ENCODE assay signal across 26 cellular contexts in genomic region chr7:35818513-35818912, GRCh38. TPM values are rescaled to one million over a fixed set of nuclear protein-coding genes. Genes with fewer than 3 reads are reported as not detected.
A peak's percentile ranks its signal among the peaks of the same experiment; 100 is the strongest.
DNase-seq lines count a peak whose midpoint lies in the region; ATAC-seq and TF ChIP-seq lines count a peak whose summit lies in the region.
"Had no signal": no experiment of that assay in that cellular context is flagged by ENCODE, and none has a peak within 500 bp of the region (broad histone marks: within the 10 kb centered on the region; RNA-seq: fewer than 3 reads in every experiment).

No MANE protein-coding gene starts in this region.

- H3K4me2 ChIP-seq in SK-N-SH: no peak overlapping the region
- H3K4me2 ChIP-seq: BLaER1, hepatocyte had no signal

- H3K9me3 ChIP-seq in BE2C (peaks cover 4% of the 10 kb centered on the region; the same call in 1 of the 2 replicates), SK-N-SH (peaks cover 9% of the 10 kb centered on the region; the same call in 1 of the 2 replicates)

- H3K4me3 Mint-ChIP-seq in activated CD4-positive, alpha-beta T cell treated with anti-CD3 and anti-CD28 coated beads, Interleukin-2, amount 10 ng/mL, durations not matched to agents 24 days and 14 days: peak overlapping the region; percentile 48
- peak overlapping the region in 1 of 3 donors; percentile 54 for H3K4me3 Mint-ChIP-seq in T-cell
- H3K4me3 Mint-ChIP-seq in central memory CD8-positive, alpha-beta T cell: peak overlapping the region; percentile 46
- peak overlapping the region; percentile 47 for H3K4me3 Mint-ChIP-seq in stimulated activated memory B cell treated with anti-CD40 and anti-IgM and Interleukin-4, amounts not matched to agents 10 μg/mL and 1 μg/mL and 100 μg/mL, for 72 hours

- H3K9ac ChIP-seq in SK-N-SH: no peak overlapping the region
- H3K9ac ChIP-seq: BLaER1 had no signal

- H3K36me3 ChIP-seq in BE2C (peaks cover 3% of the 10 kb centered on the region), SK-N-SH (replicated peaks in 1 of 2; ENCODE audit: control insufficient read depth in 1 of 2, insufficient read depth in 2 of 2, low read length in 1 of 2) (peaks cover 0 to 35% of the 10 kb centered on the region in 2 experiments)
- H3K36me3 ChIP-seq: upper lobe of right lung had no signal

- no peaks in the 10 kb centered on the region for H3K9me2 ChIP-seq in SK-N-SH

- peaks cover 97% of the 10 kb centered on the region for H4K20me1 ChIP-seq in SK-N-SH (ENCODE audit: insufficient read depth)

- no peak for TF ChIP-seq RAD21 in SK-N-SH (IDR thresholded peaks at IDR 0.05; ENCODE audit: low read length)

- CTCF ChIA-PET in T-cell (lab: Charles Lee): interaction anchor here in 1 of 2 donors (0.9 kb wide), 1 partner anchor 9 kb away, joined by 3 read pairs; no protein-coding TSS in a partner anchor
- CTCF ChIA-PET in SK-N-SH (lab: Yijun Ruan, JAX): interaction anchor here (3.9 kb wide), 1 partner anchor 17 kb away, joined by 25 read pairs; the partner anchor contains the start of gene SEPTIN7

- H3K4me3 ChIP-seq in BE2C (ENCODE audit: low read depth, low read length) (no peak overlapping the region), SK-N-SH (ENCODE audit: low read depth in 2 of 2, low read length in 1 of 2) (no peak overlapping the region)
- H3K4me3 ChIP-seq: BLaER1, hepatocyte, upper lobe of right lung had no signal

- no peak for TF ChIP-seq EP300 in SK-N-SH (IDR thresholded peaks at IDR 0.05; ENCODE audit: borderline replicate concordance in 1 of 2, low read depth in 1 of 2, low read length in 1 of 2)

- H3K4me1 ChIP-seq in BE2C: peaks cover 6% of the 10 kb centered on the region
- H3K4me1 ChIP-seq in SK-N-SH (ENCODE audit: control insufficient read depth in 1 of 2, insufficient read depth in 2 of 2, low read depth in 1 of 2, low read length in 1 of 2): peaks cover 0 to 4% of the 10 kb centered on the region in 2 experiments; a peak in 2 of 4 replicates
- H3K4me1 ChIP-seq: BLaER1 had no signal

- H3K27me3 Mint-ChIP-seq in activated CD4-positive, alpha-beta T cell treated with anti-CD3 and anti-CD28 coated beads, Interleukin-2, amount 10 ng/mL, durations not matched to agents 24 days and 14 days: no peaks in the 10 kb centered on the region
- H3K27me3 Mint-ChIP-seq in T-cell: no peaks in the 10 kb centered on the region
- no peaks in the 10 kb centered on the region for H3K27me3 Mint-ChIP-seq in central memory CD8-positive, alpha-beta T cell
- H3K27me3 Mint-ChIP-seq in stimulated activated memory B cell treated with anti-CD40 and anti-IgM and Interleukin-4, amounts not matched to agents 10 μg/mL and 1 μg/mL and 100 μg/mL, for 72 hours: no peaks in the 10 kb centered on the region

- peak overlapping the region; percentile 88 for H3K27ac Mint-ChIP-seq in activated CD4-positive, alpha-beta T cell treated with anti-CD3 and anti-CD28 coated beads, Interleukin-2, amount 10 ng/mL, durations not matched to agents 24 days and 14 days
- H3K27ac Mint-ChIP-seq in T-cell: peak overlapping the region; percentile 54 to 74
- peak overlapping the region; percentile 46 for H3K27ac Mint-ChIP-seq in central memory CD8-positive, alpha-beta T cell (ENCODE audit: low read depth)
- peak overlapping the region; percentile 57 for H3K27ac Mint-ChIP-seq in stimulated activated memory B cell treated with anti-CD40 and anti-IgM and Interleukin-4, amounts not matched to agents 10 μg/mL and 1 μg/mL and 100 μg/mL, for 72 hours

- intact Hi-C loops in activated CD4-positive, alpha-beta T cell treated with anti-CD3 and anti-CD28 coated beads, Interleukin-2, amount 10 ng/mL, durations not matched to agents 24 days and 14 days (cut with micrococcal nuclease): loop anchor here (1.0 to 2.0 kb wide), 3 partner anchors 11 to 22 kb away; no protein-coding TSS in a partner anchor

- no peak overlapping the region for H2AFZ ChIP-seq in SK-N-SH (ENCODE audit: low read depth)
- H2AFZ ChIP-seq: hepatocyte had no signal

- H3K27me3 ChIP-seq in BE2C (no peaks in the 10 kb centered on the region), SK-N-SH (ENCODE audit: insufficient read depth) (no peaks in the 10 kb centered on the region)
- H3K27me3 ChIP-seq: BLaER1, hepatocyte, upper lobe of right lung had no signal

- peaks cover 50% of the 10 kb centered on the region for H3K36me3 Mint-ChIP-seq in activated CD4-positive, alpha-beta T cell treated with anti-CD3 and anti-CD28 coated beads, Interleukin-2, amount 10 ng/mL, durations not matched to agents 24 days and 14 days (ENCODE audit: low read depth)
- peaks cover 68% of the 10 kb centered on the region for H3K36me3 Mint-ChIP-seq in T-cell
- H3K36me3 Mint-ChIP-seq in central memory CD8-positive, alpha-beta T cell (ENCODE audit: insufficient read depth): peaks cover 4% of the 10 kb centered on the region
- H3K36me3 Mint-ChIP-seq in stimulated activated memory B cell treated with anti-CD40 and anti-IgM and Interleukin-4, amounts not matched to agents 10 μg/mL and 1 μg/mL and 100 μg/mL, for 72 hours: peaks cover 70% of the 10 kb centered on the region

- DNase-seq in activated CD4-positive, alpha-beta T cell treated with anti-CD3 and anti-CD28 coated beads, Interleukin-2, amount 10 ng/mL, durations not matched to agents 24 days and 14 days: peak; percentile 2
- no peak for DNase-seq in activated CD4-positive, alpha-beta T cell treated with anti-CD3 and anti-CD28 coated beads for 48 hours
- no peak for DNase-seq in T-cell
- no peak for DNase-seq in central memory CD8-positive, alpha-beta T cell (ENCODE audit: low spot score in 2 of 2)
- DNase-seq in BE2C: no peak
- no peak for DNase-seq in SK-N-SH
- DNase-seq: activated CD4-positive, alpha-beta T cell treated with anti-CD3 and anti-CD28 coated beads, Interleukin-2, amount 50 U/mL, for 4 hours; amniotic stem cell; dermis blood vessel endothelial cell; DMS 273 treated with DMSO at 0.1 percent for 48 hours; foreskin fibroblast; left ventricle myocardium superior; NCI-H1417; NCI-H2107; NCI-H524; small intestine; stimulated activated CD4-positive, alpha-beta T cell treated with anti-CD3 and anti-CD28 coated beads, Interleukin-4, amount 100 ng/mL, for 1 hour; upper lobe of right lung had no signal

- H3K9me3 Mint-ChIP-seq in activated CD4-positive, alpha-beta T cell treated with anti-CD3 and anti-CD28 coated beads, Interleukin-2, amount 10 ng/mL, durations not matched to agents 24 days and 14 days: peaks cover 18% of the 10 kb centered on the region
- H3K9me3 Mint-ChIP-seq in T-cell: peaks cover 26 to 36% (median 27%) of the 10 kb centered on the region in 3 donors
- peaks cover 6% of the 10 kb centered on the region for H3K9me3 Mint-ChIP-seq in central memory CD8-positive, alpha-beta T cell
- peaks cover 22% of the 10 kb centered on the region for H3K9me3 Mint-ChIP-seq in stimulated activated memory B cell treated with anti-CD40 and anti-IgM and Interleukin-4, amounts not matched to agents 10 μg/mL and 1 μg/mL and 100 μg/mL, for 72 hours

- ATAC-seq in T-cell (replicated peaks in 1 of 4) (no peak), HG03159 (IDR thresholded peaks at IDR 0.05; ENCODE audit: unreplicated experiment) (no peak)
- ATAC-seq in central memory CD8-positive, alpha-beta T cell (replicated peaks; ENCODE audit: extremely low read depth, poor library complexity, severe bottlenecking): no peak
- no peak for ATAC-seq in stimulated activated memory B cell treated with anti-CD40 and anti-IgM and Interleukin-4, amounts not matched to agents 10 μg/mL and 1 μg/mL and 100 μg/mL, for 72 hours
- ATAC-seq: left ventricle myocardium superior, SK-N-SH treated with all-trans-retinoic acid at 6 μM for 48 hours, upper lobe of right lung had no signal

- H3K79me2 ChIP-seq in SK-N-SH (ENCODE audit: insufficient read depth): peaks cover 100% of the 10 kb centered on the region

- H3K4me1 Mint-ChIP-seq in activated CD4-positive, alpha-beta T cell treated with anti-CD3 and anti-CD28 coated beads, Interleukin-2, amount 10 ng/mL, durations not matched to agents 24 days and 14 days: peaks cover 52% of the 10 kb centered on the region
- H3K4me1 Mint-ChIP-seq in T-cell: peaks cover 62 to 79% (median 79%) of the 10 kb centered on the region in 3 donors
- H3K4me1 Mint-ChIP-seq in central memory CD8-positive, alpha-beta T cell: peaks cover 69% of the 10 kb centered on the region
- peaks cover 68% of the 10 kb centered on the region for H3K4me1 Mint-ChIP-seq in stimulated activated memory B cell treated with anti-CD40 and anti-IgM and Interleukin-4, amounts not matched to agents 10 μg/mL and 1 μg/mL and 100 μg/mL, for 72 hours

- POLR2A ChIA-PET in T-cell (lab: Charles Lee) (interaction anchor here in 1 of 2 donors (0.6 kb wide), 1 partner anchor 10 kb away, joined by 8 read pairs; no protein-coding TSS in a partner anchor), SK-N-SH (lab: Yijun Ruan, JAX) (no interaction called here)

- no peak overlapping the region for H3K27ac ChIP-seq in SK-N-SH (ENCODE audit: low read depth in 2 of 2, low read length in 1 of 2)
- H3K27ac ChIP-seq: BLaER1, epithelial cell of prostate, hepatocyte, HL-60, RWPE1, upper lobe of right lung had no signal

- TF ChIP-seq CTCF in BE2C (IDR thresholded peaks at IDR 0.05; ENCODE audit: low read depth, low read length): no peak
- no peak for TF ChIP-seq CTCF in SK-N-SH (IDR thresholded peaks at IDR 0.05)

- no peaks in the 10 kb centered on the region for H3F3A ChIP-seq in SK-N-SH (replicated peaks; ENCODE audit: insufficient read depth)

TF ChIP-seq in SK-N-SH, 30 proteins besides CTCF, POLR2A, EP300 and RAD21 (continues in another document):
- TF ChIP-seq RCOR1 (IDR thresholded peaks at IDR 0.05; ENCODE audit: low read length) (no peak), TCF12 (IDR thresholded peaks at IDR 0.05) (no peak), NRF1 (IDR thresholded peaks at IDR 0.05; ENCODE audit: low read depth, low read length) (no peak), SMC3 (IDR thresholded peaks at IDR 0.05; ENCODE audit: low read depth, low read length) (no peak), MAX (IDR thresholded peaks at IDR 0.05; ENCODE audit: low read depth) (no peak), ELF1 (IDR thresholded peaks at IDR 0.05) (no peak), MEF2A (IDR thresholded peaks at IDR 0.05; ENCODE audit: borderline replicate concordance, low read depth) (no peak), SIN3A (IDR thresholded peaks at IDR 0.05; ENCODE audit: borderline replicate concordance, low read depth, low read length) (no peak), YY1 (IDR thresholded peaks at IDR 0.05; ENCODE audit: low read depth) (no peak), TEAD4 (IDR thresholded peaks at IDR 0.05; ENCODE audit: borderline replicate concordance, insufficient read depth) (no peak)

RNA-seq across cellular contexts. Expression of gene SEPTIN7, which starts 17.7 kb away (rescaled TPM):
- 202 and 205 TPM in 2 replicates for total RNA-seq in activated CD4-positive, alpha-beta T cell treated with anti-CD3 and anti-CD28 coated beads, Interleukin-2, amount 10 ng/mL, durations not matched to agents 24 days and 14 days
- 100 to 1,000 TPM; 181 to 231 (median 200) TPM for total RNA-seq in T-cell
- polyA plus RNA-seq in BE2C (2012; ENCODE audit: insufficient read depth, insufficient read length, low read depth): 241 TPM
- polyA plus RNA-seq in SK-N-SH (2012; rRNA removed): 119 and 171 TPM in 2 replicates
- polyA plus RNA-seq in SK-N-SH (2012; cell fraction: cytosol; rRNA removed): 202 and 288 TPM in 2 replicates
- polyA plus RNA-seq in SK-N-SH (2012; cell fraction: nucleus; rRNA removed): 55.8 and 118 TPM in 2 replicates
